In genomic region chr3:183099026-183099837, GRCh38 we compare ENCODE assay signal across 8 cellular contexts. TPM values are rescaled to one million over a fixed set of nuclear protein-coding genes. Genes with fewer than 3 reads are reported as not detected.
DNase-seq lines count a peak whose midpoint lies in the region; TF ChIP-seq lines count a peak whose summit lies in the region.

Gene MCCC1 (minus strand): TSS chr3:183099496. CDS start chr3:183099440, 56 bp downstream.

- DNase-seq in EH (ENCODE audit: low read depth), result peak; percentile 99
- DNase-seq in H4 (ENCODE audit: low spot score), result peak; percentile 99
- peak; percentile 99 for DNase-seq in LoVo (ENCODE audit: low spot score)
- DNase-seq in SHP77 treated with DMSO at 0.1 percent for 48 hours (lab: John Stamatoyannopoulos, UW), result peak; percentile 95
- DNase-seq in activated effector memory CD4-positive, alpha-beta T cell treated with anti-CD3 and anti-CD28 coated beads, Interleukin-2, amount 50 U/mL, for 16 hours, result peak; percentile 99
- DNase-seq in fibroblast of the aortic adventitia (ENCODE audit: low read depth), result peak; percentile 98

- peaks cover 25% of the 10 kb centered on the region for H3K4me1 Mint-ChIP-seq in nephron
- H3K4me1 Mint-ChIP-seq in stimulated activated naive CD8-positive, alpha-beta T cell treated with anti-CD3 and anti-CD28 coated beads, Interleukin-15, Interleukin-2, amounts not matched to agents 100 ng/mL and 50 ng/mL, for 24 hours (ENCODE audit: low read depth), result peaks cover 35% of the 10 kb centered on the region

- H3K27me3 Mint-ChIP-seq in nephron (ENCODE audit: low read depth), result no peaks in the 10 kb centered on the region
- H3K27me3 Mint-ChIP-seq in stimulated activated naive CD8-positive, alpha-beta T cell treated with anti-CD3 and anti-CD28 coated beads, Interleukin-15, Interleukin-2, amounts not matched to agents 100 ng/mL and 50 ng/mL, for 24 hours, result no peaks in the 10 kb centered on the region

- TF ChIP-seq CTCF in fibroblast of the aortic adventitia (IDR thresholded peaks at IDR 0.05; ENCODE audit: insufficient read depth, low read length) (no peak), nephron (IDR thresholded peaks at IDR 0.05; ENCODE audit: unreplicated experiment in 3 of 3) (no peak)

- H3K36me3 Mint-ChIP-seq in nephron (ENCODE audit: low read depth), result peaks cover 19% of the 10 kb centered on the region
- peaks cover 11% of the 10 kb centered on the region for H3K36me3 Mint-ChIP-seq in stimulated activated naive CD8-positive, alpha-beta T cell treated with anti-CD3 and anti-CD28 coated beads, Interleukin-15, Interleukin-2, amounts not matched to agents 100 ng/mL and 50 ng/mL, for 24 hours (ENCODE audit: low read depth)

- H3K4me3 ChIP-seq in fibroblast of the aortic adventitia (ENCODE audit: low read depth, low read length), result peak within 1 kb of the TSS; percentile 92

- no peaks in the 10 kb centered on the region for H3K9me3 Mint-ChIP-seq in nephron
- H3K9me3 Mint-ChIP-seq in stimulated activated naive CD8-positive, alpha-beta T cell treated with anti-CD3 and anti-CD28 coated beads, Interleukin-15, Interleukin-2, amounts not matched to agents 100 ng/mL and 50 ng/mL, for 24 hours, result no peaks in the 10 kb centered on the region

- peak within 1 kb of the TSS; percentile 96 to 98 (median 98) for H3K4me3 Mint-ChIP-seq in nephron
- H3K4me3 Mint-ChIP-seq in stimulated activated naive CD8-positive, alpha-beta T cell treated with anti-CD3 and anti-CD28 coated beads, Interleukin-15, Interleukin-2, amounts not matched to agents 100 ng/mL and 50 ng/mL, for 24 hours, result peak within 1 kb of the TSS; percentile 97

- H3K27ac Mint-ChIP-seq in nephron, result peak within 1 kb of the TSS; percentile 84 to 95 (median 92)
- peak within 1 kb of the TSS; percentile 98 for H3K27ac Mint-ChIP-seq in stimulated activated naive CD8-positive, alpha-beta T cell treated with anti-CD3 and anti-CD28 coated beads, Interleukin-15, Interleukin-2, amounts not matched to agents 100 ng/mL and 50 ng/mL, for 24 hours

RNA-seq across cellular contexts. Expression of gene MCCC1, which starts in this region (rescaled TPM):
- total RNA-seq in H4 (2014; rRNA removed; shearing (Covaris generic)), result 13.9 and 24.9 TPM in 2 replicates
- 23.7 and 38.2 TPM in 2 replicates for total RNA-seq in fibroblast of the aortic adventitia (ENCODE audit: low replicate concordance)

Comparison
In these comparisons a context has a peak if more than half of its experiments do, and no peak if none do; other contexts are left out.
1. Peak in every context shown above with its lines: DNase-seq and H3K4me3 ChIP-seq.